Comparison of ENCODE assay signal across 1 cellular context in the genomic region with DNA sequence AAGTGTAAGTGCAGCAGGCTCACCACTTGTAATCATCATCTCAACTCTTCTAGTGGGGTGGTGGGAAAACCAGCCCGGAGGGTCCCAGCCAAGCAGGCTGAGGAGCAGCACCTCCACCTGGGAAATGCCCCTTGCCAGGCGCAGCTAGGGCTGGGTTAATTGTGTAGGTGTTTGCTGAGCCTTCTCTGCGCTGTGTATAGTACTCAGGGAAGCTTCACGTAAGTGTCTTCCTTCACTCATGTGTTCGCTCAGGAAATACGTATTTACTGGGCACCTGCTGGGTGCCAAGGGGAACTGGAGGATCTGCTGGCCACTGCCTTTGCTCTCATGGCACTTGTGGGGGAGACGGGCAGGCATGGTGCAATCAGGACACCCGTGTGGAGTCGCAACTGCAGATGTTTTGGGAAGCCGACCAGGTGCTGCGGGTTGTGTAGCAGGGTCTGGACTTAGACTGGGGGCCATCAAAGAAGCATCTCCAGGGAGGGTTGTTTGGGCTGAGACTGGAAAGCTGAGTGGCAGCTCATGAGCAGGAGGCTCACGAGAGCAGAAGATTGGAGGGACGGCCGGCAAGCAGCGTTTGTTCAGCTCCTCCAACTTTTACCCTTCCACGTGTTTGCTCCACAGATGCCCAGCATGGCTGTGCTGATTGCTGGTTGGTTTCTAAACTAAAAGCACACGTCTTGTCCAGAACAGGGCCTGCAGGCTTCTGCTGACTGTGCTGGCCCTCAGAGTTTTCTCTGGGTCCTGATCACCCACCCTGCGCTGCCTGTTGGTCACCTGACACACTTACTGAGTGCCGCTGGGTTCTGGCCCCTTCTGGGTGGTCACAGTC.
TF ChIP-seq lines count a peak whose summit lies in the region.

No MANE protein-coding gene starts in this region.

TF ChIP-seq in H1, 55 proteins besides CTCF, POLR2A, EP300 and RAD21:
- TF ChIP-seq SP1 (IDR thresholded peaks at IDR 0.05; ENCODE audit: low read depth, low read length) = no peak
- no peak for TF ChIP-seq YY1 (IDR thresholded peaks at IDR 0.05; ENCODE audit: low read depth, low read length)
- TF ChIP-seq EGR1 (IDR thresholded peaks at IDR 0.05; ENCODE audit: borderline replicate concordance, low read depth, low read length) = no peak
- TF ChIP-seq, protein P1, sequence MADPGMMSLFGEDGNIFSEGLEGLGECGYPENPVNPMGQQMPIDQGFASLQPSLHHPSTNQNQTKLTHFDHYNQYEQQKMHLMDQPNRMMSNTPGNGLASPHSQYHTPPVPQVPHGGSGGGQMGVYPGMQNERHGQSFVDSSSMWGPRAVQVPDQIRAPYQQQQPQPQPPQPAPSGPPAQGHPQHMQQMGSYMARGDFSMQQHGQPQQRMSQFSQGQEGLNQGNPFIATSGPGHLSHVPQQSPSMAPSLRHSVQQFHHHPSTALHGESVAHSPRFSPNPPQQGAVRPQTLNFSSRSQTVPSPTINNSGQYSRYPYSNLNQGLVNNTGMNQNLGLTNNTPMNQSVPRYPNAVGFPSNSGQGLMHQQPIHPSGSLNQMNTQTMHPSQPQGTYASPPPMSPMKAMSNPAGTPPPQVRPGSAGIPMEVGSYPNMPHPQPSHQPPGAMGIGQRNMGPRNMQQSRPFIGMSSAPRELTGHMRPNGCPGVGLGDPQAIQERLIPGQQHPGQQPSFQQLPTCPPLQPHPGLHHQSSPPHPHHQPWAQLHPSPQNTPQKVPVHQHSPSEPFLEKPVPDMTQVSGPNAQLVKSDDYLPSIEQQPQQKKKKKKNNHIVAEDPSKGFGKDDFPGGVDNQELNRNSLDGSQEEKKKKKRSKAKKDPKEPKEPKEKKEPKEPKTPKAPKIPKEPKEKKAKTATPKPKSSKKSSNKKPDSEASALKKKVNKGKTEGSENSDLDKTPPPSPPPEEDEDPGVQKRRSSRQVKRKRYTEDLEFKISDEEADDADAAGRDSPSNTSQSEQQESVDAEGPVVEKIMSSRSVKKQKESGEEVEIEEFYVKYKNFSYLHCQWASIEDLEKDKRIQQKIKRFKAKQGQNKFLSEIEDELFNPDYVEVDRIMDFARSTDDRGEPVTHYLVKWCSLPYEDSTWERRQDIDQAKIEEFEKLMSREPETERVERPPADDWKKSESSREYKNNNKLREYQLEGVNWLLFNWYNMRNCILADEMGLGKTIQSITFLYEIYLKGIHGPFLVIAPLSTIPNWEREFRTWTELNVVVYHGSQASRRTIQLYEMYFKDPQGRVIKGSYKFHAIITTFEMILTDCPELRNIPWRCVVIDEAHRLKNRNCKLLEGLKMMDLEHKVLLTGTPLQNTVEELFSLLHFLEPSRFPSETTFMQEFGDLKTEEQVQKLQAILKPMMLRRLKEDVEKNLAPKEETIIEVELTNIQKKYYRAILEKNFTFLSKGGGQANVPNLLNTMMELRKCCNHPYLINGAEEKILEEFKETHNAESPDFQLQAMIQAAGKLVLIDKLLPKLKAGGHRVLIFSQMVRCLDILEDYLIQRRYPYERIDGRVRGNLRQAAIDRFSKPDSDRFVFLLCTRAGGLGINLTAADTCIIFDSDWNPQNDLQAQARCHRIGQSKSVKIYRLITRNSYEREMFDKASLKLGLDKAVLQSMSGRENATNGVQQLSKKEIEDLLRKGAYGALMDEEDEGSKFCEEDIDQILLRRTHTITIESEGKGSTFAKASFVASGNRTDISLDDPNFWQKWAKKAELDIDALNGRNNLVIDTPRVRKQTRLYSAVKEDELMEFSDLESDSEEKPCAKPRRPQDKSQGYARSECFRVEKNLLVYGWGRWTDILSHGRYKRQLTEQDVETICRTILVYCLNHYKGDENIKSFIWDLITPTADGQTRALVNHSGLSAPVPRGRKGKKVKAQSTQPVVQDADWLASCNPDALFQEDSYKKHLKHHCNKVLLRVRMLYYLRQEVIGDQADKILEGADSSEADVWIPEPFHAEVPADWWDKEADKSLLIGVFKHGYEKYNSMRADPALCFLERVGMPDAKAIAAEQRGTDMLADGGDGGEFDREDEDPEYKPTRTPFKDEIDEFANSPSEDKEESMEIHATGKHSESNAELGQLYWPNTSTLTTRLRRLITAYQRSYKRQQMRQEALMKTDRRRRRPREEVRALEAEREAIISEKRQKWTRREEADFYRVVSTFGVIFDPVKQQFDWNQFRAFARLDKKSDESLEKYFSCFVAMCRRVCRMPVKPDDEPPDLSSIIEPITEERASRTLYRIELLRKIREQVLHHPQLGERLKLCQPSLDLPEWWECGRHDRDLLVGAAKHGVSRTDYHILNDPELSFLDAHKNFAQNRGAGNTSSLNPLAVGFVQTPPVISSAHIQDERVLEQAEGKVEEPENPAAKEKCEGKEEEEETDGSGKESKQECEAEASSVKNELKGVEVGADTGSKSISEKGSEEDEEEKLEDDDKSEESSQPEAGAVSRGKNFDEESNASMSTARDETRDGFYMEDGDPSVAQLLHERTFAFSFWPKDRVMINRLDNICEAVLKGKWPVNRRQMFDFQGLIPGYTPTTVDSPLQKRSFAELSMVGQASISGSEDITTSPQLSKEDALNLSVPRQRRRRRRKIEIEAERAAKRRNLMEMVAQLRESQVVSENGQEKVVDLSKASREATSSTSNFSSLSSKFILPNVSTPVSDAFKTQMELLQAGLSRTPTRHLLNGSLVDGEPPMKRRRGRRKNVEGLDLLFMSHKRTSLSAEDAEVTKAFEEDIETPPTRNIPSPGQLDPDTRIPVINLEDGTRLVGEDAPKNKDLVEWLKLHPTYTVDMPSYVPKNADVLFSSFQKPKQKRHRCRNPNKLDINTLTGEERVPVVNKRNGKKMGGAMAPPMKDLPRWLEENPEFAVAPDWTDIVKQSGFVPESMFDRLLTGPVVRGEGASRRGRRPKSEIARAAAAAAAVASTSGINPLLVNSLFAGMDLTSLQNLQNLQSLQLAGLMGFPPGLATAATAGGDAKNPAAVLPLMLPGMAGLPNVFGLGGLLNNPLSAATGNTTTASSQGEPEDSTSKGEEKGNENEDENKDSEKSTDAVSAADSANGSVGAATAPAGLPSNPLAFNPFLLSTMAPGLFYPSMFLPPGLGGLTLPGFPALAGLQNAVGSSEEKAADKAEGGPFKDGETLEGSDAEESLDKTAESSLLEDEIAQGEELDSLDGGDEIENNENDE (IDR thresholded peaks at IDR 0.05; ENCODE audit: insufficient replicate concordance, low read length) = no peak
- TF ChIP-seq SIN3A (conservative IDR thresholded peaks at IDR 0.05 in 1 of 2, IDR thresholded peaks at IDR 0.05 in 1 of 2; ENCODE audit: low read depth in 1 of 2, low read length in 2 of 2) = no peak
- TF ChIP-seq RBBP5 (IDR thresholded peaks at IDR 0.05; ENCODE audit: borderline replicate concordance, low read depth, low read length) = no peak
- no peak for TF ChIP-seq CBX8 (IDR thresholded peaks at IDR 0.05; ENCODE audit: borderline replicate concordance, low read depth, low read length)
- no peak for TF ChIP-seq KDM5A (IDR thresholded peaks at IDR 0.05; ENCODE audit: low read length)
- no peak for TF ChIP-seq RNF2 (IDR thresholded peaks at IDR 0.05; ENCODE audit: borderline replicate concordance, low read depth, low read length, missing control alignments, poor library complexity, severe bottlenecking)
- TF ChIP-seq ASH2L (IDR thresholded peaks at IDR 0.05; ENCODE audit: low read length) = no peak
- no peak for TF ChIP-seq FOSL1 (IDR thresholded peaks at IDR 0.05; ENCODE audit: insufficient read depth, low read depth, low read length)
- no peak for TF ChIP-seq SIRT6 (IDR thresholded peaks at IDR 0.05; ENCODE audit: low read length)
